Comparison of ENCODE assay signal across 35 cellular contexts in the genomic region with DNA sequence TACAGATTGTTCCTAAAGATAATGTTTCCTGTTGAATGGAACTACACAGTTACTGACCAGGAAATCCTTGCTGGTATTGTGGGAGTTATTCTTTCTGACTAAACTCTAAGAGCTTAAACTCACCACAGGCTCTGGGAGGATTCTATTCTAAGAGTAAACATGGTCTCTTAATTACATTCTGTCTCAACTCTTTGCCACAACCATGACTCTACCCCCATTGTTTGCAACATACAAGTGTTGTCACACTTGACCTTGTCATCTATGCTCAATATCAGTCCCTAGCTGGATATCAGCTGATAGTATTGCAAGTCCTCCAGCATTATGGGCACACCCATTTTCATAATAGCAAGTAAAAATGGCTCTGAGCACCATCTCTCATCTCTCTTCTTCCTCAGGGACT. TPM values are rescaled to one million over a fixed set of nuclear protein-coding genes. Genes with fewer than 3 reads are reported as not detected.
A peak's percentile ranks its signal among the peaks of the same experiment; 100 is the strongest.
DNase-seq lines count a peak whose midpoint lies in the region; ATAC-seq, FAIRE-seq and TF ChIP-seq lines count a peak whose summit lies in the region.
"Had no signal": no experiment of that assay in that cellular context is flagged by ENCODE, and none has a peak within 500 bp of the region (broad histone marks: within the 10 kb centered on the region; RNA-seq: fewer than 3 reads in every experiment).

No MANE protein-coding gene starts in this region.

- H3K9ac ChIP-seq in IMR-90 (ENCODE audit: low read depth, low read length) = no peak overlapping the region
- no peak overlapping the region for H3K9ac ChIP-seq in endothelial cell of umbilical vein (replicated peaks; ENCODE audit: extremely low read depth, insufficient read depth, low read length)
- H3K9ac ChIP-seq: GM23248 had no signal

- 0 out of 2 replicates have a peak overlapping the region, but pooled peaks have one; percentile 5 for H3K14ac ChIP-seq in IMR-90 (replicated peaks; ENCODE audit: low read depth, low read length)

- H2BK15ac ChIP-seq in IMR-90 (ENCODE audit: low read depth, low read length) = no peak overlapping the region

- no peak for TF ChIP-seq RAD21 in IMR-90 (IDR thresholded peaks at IDR 0.05; ENCODE audit: low read length)

- H3K27me3 ChIP-seq in IMR-90 (ENCODE audit: control insufficient read depth, insufficient read depth, low read length) = no peaks in the 10 kb centered on the region
- no peaks in the 10 kb centered on the region for H3K27me3 ChIP-seq in endothelial cell of umbilical vein (ENCODE audit: control insufficient read depth in 2 of 2, insufficient read depth in 2 of 2, low read length in 2 of 2)
- no peaks in the 10 kb centered on the region for H3K27me3 ChIP-seq in right cardiac atrium (ENCODE audit: control insufficient read depth, insufficient read depth)
- H3K27me3 ChIP-seq: gastroesophageal sphincter, left lung, suprapubic skin had no signal

- no peaks in the 10 kb centered on the region for H3K36me3 ChIP-seq in IMR-90 (ENCODE audit: control insufficient read depth, insufficient read depth, low read length)
- no peaks in the 10 kb centered on the region for H3K36me3 ChIP-seq in endothelial cell of umbilical vein (ENCODE audit: control insufficient read depth in 2 of 2, extremely low read depth in 1 of 2, insufficient read depth in 2 of 2, low read length in 2 of 2)
- H3K36me3 ChIP-seq: gastroesophageal sphincter, left lung, suprapubic skin had no signal

- no peak overlapping the region for H3K4me3 ChIP-seq in IMR-90 (ENCODE audit: insufficient read depth, low read depth, low read length)
- H3K4me3 ChIP-seq in endothelial cell of umbilical vein (replicated peaks in 1 of 3; ENCODE audit: insufficient read depth in 1 of 3, low read depth in 1 of 3, low read length in 3 of 3) = no peak overlapping the region
- no peak overlapping the region for H3K4me3 ChIP-seq in retinal pigment epithelial cell (ENCODE audit: low read length)
- H3K4me3 ChIP-seq in right cardiac atrium (ENCODE audit: low read length) = no peak overlapping the region
- H3K4me3 ChIP-seq: gastroesophageal sphincter, GM23248, left lung, suprapubic skin had no signal

- H2BK5ac ChIP-seq in IMR-90 (ENCODE audit: low read depth, low read length, poor library complexity, severe bottlenecking) = no peak overlapping the region

- intact Hi-C loops in IMR-90 (cut with micrococcal nuclease) = no loop called here
- intact Hi-C loops in endothelial cell of umbilical vein (cut with micrococcal nuclease) = no loop called here
- intact Hi-C loops in right cardiac atrium (cut with DNase I) = no loop called here

- H4K20me1 ChIP-seq in IMR-90 (ENCODE audit: insufficient read depth, low read length) (no peaks in the 10 kb centered on the region), endothelial cell of umbilical vein (replicated peaks; ENCODE audit: control insufficient read depth, extremely low read depth, insufficient read depth, low read length) (no peaks in the 10 kb centered on the region)

- dilution Hi-C loops in IMR-90 (cut with HindIII; ENCODE audit: low sequenced_read_pairs, unreplicated experiment) (no loop called here), endothelial cell of umbilical vein (cut with MboI; ENCODE audit: extremely low pct_ligation_motif_present, low sequenced_read_pairs) (no loop called here)

- H3K79me1 ChIP-seq in IMR-90 (ENCODE audit: low read depth in 1 of 2, low read length in 2 of 2) = no peaks in the 10 kb centered on the region

- H3K4ac ChIP-seq in IMR-90 (ENCODE audit: low read depth, low read length) = no peak overlapping the region

- H2AK9ac ChIP-seq in IMR-90 (replicated peaks; ENCODE audit: low read depth, low read length, poor library complexity) = no peak overlapping the region

- H3K27ac ChIP-seq in IMR-90 (ENCODE audit: insufficient read depth, low read length) (no peak overlapping the region), endothelial cell of umbilical vein (ENCODE audit: insufficient read depth, low read depth, low read length) (no peak overlapping the region), right cardiac atrium (ENCODE audit: low read length) (no peak overlapping the region)
- H3K27ac ChIP-seq: gastroesophageal sphincter, GM23248, left lung, suprapubic skin had no signal

- H3K23ac ChIP-seq in IMR-90 (ENCODE audit: low read depth, low read length) = no peak overlapping the region

- H3K18ac ChIP-seq in IMR-90 (ENCODE audit: low read depth, low read length) = no peak overlapping the region

- CTCF ChIA-PET in IMR-90 (lab: Yijun Ruan, JAX) = no interaction called here
- CTCF ChIA-PET in endothelial cell of umbilical vein (lab: Charles Lee) = no interaction called here

- no peak for TF ChIP-seq POLR2A in IMR-90 (IDR thresholded peaks at IDR 0.05; ENCODE audit: low read depth, low read length)
- TF ChIP-seq POLR2A in endothelial cell of umbilical vein (IDR thresholded peaks at IDR 0.05; ENCODE audit: low read depth, low read length) = no peak
- TF ChIP-seq POLR2A in GM12891 (IDR thresholded peaks at IDR 0.05; ENCODE audit: low read depth, low read length) = no peak

- no peak for DNase-seq in IMR-90
- peak; percentile 50 for DNase-seq in NOMO-1 treated with dmso at 0.1 percent for 144 hours (lab: John Stamatoyannopoulos, UW; ENCODE audit: unreplicated experiment)
- DNase-seq in endothelial cell of umbilical vein (ENCODE audit: low read depth, low spot score) = peak; percentile 23
- peak; percentile 11 for DNase-seq in retinal pigment epithelial cell (ENCODE audit: low read depth)
- DNase-seq in stimulated activated CD4-positive, alpha-beta T cell treated with anti-CD3 and anti-CD28 coated beads, Interleukin-4, amount 100 ng/mL, for 4 hours = no peak
- no peak for DNase-seq in GM12891 (ENCODE audit: insufficient read length, low spot score)
- no peak for DNase-seq in right cardiac atrium
- DNase-seq: activated CD4-positive, alpha-beta T cell treated with anti-CD3 and anti-CD28 coated beads, Interleukin-2, amount 10 ng/mL, durations not matched to agents 7 days and 5 days; activated CD8-positive, alpha-beta memory T cell treated with anti-CD3 and anti-CD28 coated beads, Interleukin-2, amount 10 ng/mL, durations not matched to agents 7 days and 5 days; activated naive CD4-positive, alpha-beta T cell treated with anti-CD3 and anti-CD28 coated beads for 36 hours; activated T-cell treated with anti-CD3 and anti-CD28 coated beads, Interleukin-2, amount 50 U/mL, for 72 hours; amygdala; CD8-positive, alpha-beta memory T cell; effector memory CD4-positive, alpha-beta T cell; GM23248; HFFc6; hippocampal formation; immature natural killer cell; Kasumi-1; left lung; naive thymus-derived CD8-positive, alpha-beta T cell; NCI-H1417 treated with DMSO at 0.1 percent for 48 hours; NCI-H2107; NCI-H510A treated with DMSO at 0.1 percent for 48 hours; occipital lobe; stimulated activated CD4-positive, alpha-beta T cell treated with anti-CD3 and anti-CD28 coated beads, Interleukin-2, amount 100 ng/mL, for 48 hours had no signal

- POLR2A ChIA-PET in IMR-90 (lab: Charles Lee; ENCODE audit: unreplicated experiment) (no interaction called here), endothelial cell of umbilical vein (lab: Charles Lee) (no interaction called here)

- FAIRE-seq in endothelial cell of umbilical vein (lab: Jason Lieb, UNC) (no peak), GM12891 (lab: Jason Lieb, UNC) (no peak)
- FAIRE-seq: bronchial epithelial cell, colon, G401.6, urothelium cell line had no signal

- H3K4me2 ChIP-seq in IMR-90 (ENCODE audit: low read depth, low read length) (no peak overlapping the region; the same call in 1 of the 2 replicates), endothelial cell of umbilical vein (ENCODE audit: insufficient read depth, low read length) (no peak overlapping the region)

- no peak overlapping the region for H2BK20ac ChIP-seq in IMR-90 (ENCODE audit: low read depth, low read length)

- H3K9me1 ChIP-seq in IMR-90 (ENCODE audit: insufficient read depth, low read length) = no peaks in the 10 kb centered on the region
- H3K9me1 ChIP-seq in endothelial cell of umbilical vein (replicated peaks; ENCODE audit: control insufficient read depth, extremely low read depth, insufficient read depth, low read length) = no peaks in the 10 kb centered on the region

- H3K9me3 ChIP-seq in IMR-90 (ENCODE audit: control insufficient read depth, insufficient read depth, low read length) (no peaks in the 10 kb centered on the region), endothelial cell of umbilical vein (replicated peaks; ENCODE audit: control insufficient read depth, insufficient read depth, low read length) (no peaks in the 10 kb centered on the region), right cardiac atrium (ENCODE audit: control insufficient read depth, low read length) (no peaks in the 10 kb centered on the region)
- H3K9me3 ChIP-seq: gastroesophageal sphincter, left lung, suprapubic skin had no signal

- in situ Hi-C loops in IMR-90 (cut with MboI; ENCODE audit: low sequenced_read_pairs) = no loop called here

- H4K8ac ChIP-seq in IMR-90 (ENCODE audit: low read depth in 2 of 2, low read length in 2 of 2) = no peak overlapping the region

- BruUV-seq in IMR-90 (replicated peaks; lab: Mats Ljungman, UMichigan) = no TSS peak
- no TSS peak for BruUV-seq in endothelial cell of umbilical vein (replicated peaks; lab: Mats Ljungman, UMichigan)

- no peak overlapping the region for H4K91ac ChIP-seq in IMR-90 (ENCODE audit: insufficient read depth, low read depth, low read length)

- H3K4me1 ChIP-seq in IMR-90 (ENCODE audit: control insufficient read depth, insufficient read depth, low read length) (no peaks in the 10 kb centered on the region; the same call in 1 of the 2 replicates), endothelial cell of umbilical vein (ENCODE audit: control insufficient read depth, extremely low read depth, insufficient read depth, low read length) (peaks cover 3% of the 10 kb centered on the region), right cardiac atrium (ENCODE audit: control insufficient read depth, insufficient read depth, low read length) (peaks cover 2% of the 10 kb centered on the region)
- H3K4me1 ChIP-seq: gastroesophageal sphincter, left lung, suprapubic skin had no signal

- ATAC-seq in IMR-90 (ENCODE audit: low read depth) = no peak; the same call in 1 of the 2 replicates
- no peak for ATAC-seq in right cardiac atrium
- ATAC-seq: activated CD8-positive, alpha-beta memory T cell treated with anti-CD3 and anti-CD28 coated beads, Interleukin-2, amount 10 ng/mL, durations not matched to agents 7 days and 5 days; activated T-cell treated with anti-CD3 and anti-CD28 coated beads, Interleukin-2, amount 50 U/mL, for 72 hours; esophagus mucosa; gastroesophageal sphincter; left lung; naive thymus-derived CD8-positive, alpha-beta T cell; SK-N-SH treated with all-trans-retinoic acid at 6 μM for 48 hours; stimulated activated memory B cell treated with anti-CD40 and anti-IgM and Interleukin-4, amounts not matched to agents 10 μg/mL and 1 μg/mL and 100 μg/mL, for 72 hours had no signal

- H2AFZ ChIP-seq in IMR-90 (replicated peaks; ENCODE audit: low read length, poor library complexity) (no peak overlapping the region), endothelial cell of umbilical vein (ENCODE audit: low read depth, low read length) (peak overlapping the region; percentile 6)
- H2AFZ ChIP-seq: GM23248 had no signal

- H2AK5ac ChIP-seq in IMR-90 (ENCODE audit: low read depth, low read length) = no peak overlapping the region

- TF ChIP-seq CTCF in IMR-90 (conservative IDR thresholded peaks at IDR 0.05; ENCODE audit: low read depth, low read length) (no peak), endothelial cell of umbilical vein (IDR thresholded peaks at IDR 0.05; ENCODE audit: extremely low read depth in 1 of 2, insufficient read depth in 1 of 2, low read depth in 1 of 2, low read length in 2 of 2) (no peak), retinal pigment epithelial cell (conservative IDR thresholded peaks at IDR 0.05; ENCODE audit: low read depth, low read length) (no peak)

- H3K56ac ChIP-seq in IMR-90 (ENCODE audit: extremely low read depth, insufficient read depth, low read length) = no peak overlapping the region

- no peaks in the 10 kb centered on the region for H3K79me2 ChIP-seq in endothelial cell of umbilical vein (ENCODE audit: control insufficient read depth, insufficient read depth, low read length)

- no peak overlapping the region for H2BK120ac ChIP-seq in IMR-90 (ENCODE audit: low read depth, low read length)

- no peak overlapping the region for H4K5ac ChIP-seq in IMR-90 (ENCODE audit: low read depth, low read length)

RNA-seq across cellular contexts. Expression of gene SECISBP2L, which starts 29.6 kb away (rescaled TPM):
- total RNA-seq in IMR-90 (2012; rRNA removed) = 34.1 and 45.0 TPM in 2 replicates
- polyA plus RNA-seq in IMR-90 (2012; rRNA removed) = 10.4 and 13.1 TPM in 2 replicates
- 2.9 and 4.7 TPM in 2 replicates for polyA plus RNA-seq in IMR-90 (2012; cell fraction: cytosol; rRNA removed)
- polyA plus RNA-seq in IMR-90 (2012; cell fraction: nucleus; rRNA removed; ENCODE audit: low replicate concordance) = 14.0 and 29.6 TPM in 2 replicates
- total RNA-seq in endothelial cell of umbilical vein = 44.7 and 52.3 TPM in 2 replicates
- polyA plus RNA-seq in endothelial cell of umbilical vein = 23.1 and 23.2 TPM in 2 replicates
- 9.3 and 10.1 TPM in 2 replicates for polyA plus RNA-seq in endothelial cell of umbilical vein (2011; cell fraction: cytosol; rRNA removed)
- 25.5 and 26.3 TPM in 2 replicates for polyA plus RNA-seq in endothelial cell of umbilical vein (2011; cell fraction: nucleus; rRNA removed)
- 16.2 and 20.6 TPM in 2 replicates for polyA plus RNA-seq in endothelial cell of umbilical vein (2012)
- polyA minus RNA-seq in endothelial cell of umbilical vein = 115 TPM in 2 replicates
- 11.1 TPM for polyA minus RNA-seq in endothelial cell of umbilical vein (2011; cell fraction: cytosol; rRNA and poly(A)+ RNA removed)
- 101 and 132 TPM in 2 replicates for polyA minus RNA-seq in endothelial cell of umbilical vein (2011; cell fraction: nucleus; rRNA and poly(A)+ RNA removed)
- polyA plus RNA-seq in GM12891 (2012; ENCODE audit: low read depth, missing spikeins) = 6.6 TPM
- total RNA-seq in right cardiac atrium = 10 to 100 TPM; 31.7 to 36.9 (median 34.4) TPM
- 9.1 TPM for polyA plus RNA-seq in right cardiac atrium

Comparison
In these comparisons a context has a peak if more than half of its experiments do, and no peak if none do; other contexts are left out.
1. DNase-seq: peak in NOMO-1 treated with dmso at 0.1 percent for 144 hours (single experiment), endothelial cell of umbilical vein (single experiment) and retinal pigment epithelial cell (single experiment); none in IMR-90 (single experiment), stimulated activated CD4-positive, alpha-beta T cell treated with anti-CD3 and anti-CD28 coated beads, Interleukin-4, amount 100 ng/mL, for 4 hours (0 of 2), GM12891 (single experiment) and right cardiac atrium (0 of 3).